16 cellular contexts compared by ENCODE assay signal in the genomic region with DNA sequence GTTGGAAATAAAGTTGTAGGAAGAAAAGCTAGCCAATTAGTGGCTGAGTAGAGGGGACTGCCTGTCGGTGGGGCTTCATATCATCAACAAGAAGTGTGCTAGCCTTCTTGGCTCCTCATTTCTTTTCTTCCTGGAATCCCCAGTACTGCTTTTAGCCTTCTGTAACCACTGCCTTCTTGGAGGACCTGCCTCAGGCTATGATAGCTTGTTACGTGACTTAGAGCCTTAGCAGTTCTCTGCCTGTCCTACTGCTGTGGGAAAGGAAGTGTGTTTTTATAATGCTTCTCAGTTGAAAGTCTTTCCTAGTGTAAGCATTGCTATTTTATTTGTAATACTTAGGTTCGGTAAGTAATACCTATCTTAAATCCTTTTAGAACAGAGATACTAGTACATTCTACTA.
DNase-seq lines count a peak whose midpoint lies in the region; ATAC-seq and TF ChIP-seq lines count a peak whose summit lies in the region.
"Had no signal": no experiment of that assay in that cellular context is flagged by ENCODE, and none has a peak within 500 bp of the region (broad histone marks: within the 10 kb centered on the region; RNA-seq: fewer than 3 reads in every experiment).

No MANE protein-coding gene starts in this region.

- WGBS in mesenchymal stem cell: 94% methylated on average over 2 of the region's 3 CpGs

- no peak overlapping the region for H3K4me3 ChIP-seq in SK-N-MC
- no peak overlapping the region for H3K4me3 ChIP-seq in epithelial cell of esophagus (ENCODE audit: low read length)
- no peak overlapping the region for H3K4me3 ChIP-seq in mesenchymal stem cell (ENCODE audit: insufficient read depth in 1 of 2, low read depth in 1 of 2, low read length in 2 of 2)
- H3K4me3 ChIP-seq: BLaER1, GM12878 had no signal

- no peak for TF ChIP-seq CTCF in epithelial cell of esophagus (IDR thresholded peaks at IDR 0.05; ENCODE audit: insufficient read depth, low read depth, low read length, missing control alignments)

- no peaks in the 10 kb centered on the region for H3K79me1 ChIP-seq in mesenchymal stem cell (replicated peaks; ENCODE audit: low read length, poor library complexity, severe bottlenecking)

- no peak overlapping the region for H2BK15ac ChIP-seq in mesenchymal stem cell (ENCODE audit: low read depth, poor library complexity, severe bottlenecking)

- no peaks in the 10 kb centered on the region for H3K27me3 ChIP-seq in mesenchymal stem cell (ENCODE audit: control insufficient read depth in 1 of 2, insufficient read depth in 1 of 2, low read length in 2 of 2)
- H3K27me3 ChIP-seq: BLaER1 had no signal

- no peak overlapping the region for H3K4me2 ChIP-seq in mesenchymal stem cell (ENCODE audit: low read length, poor library complexity, severe bottlenecking)
- H3K4me2 ChIP-seq: BLaER1 had no signal

- no peak overlapping the region for H3K18ac ChIP-seq in mesenchymal stem cell (ENCODE audit: low read depth in 1 of 2, low read length in 2 of 2)

- H4K8ac ChIP-seq in mesenchymal stem cell (ENCODE audit: low read length): no peak overlapping the region

- ATAC-seq in HG02973 (IDR thresholded peaks at IDR 0.05; ENCODE audit: unreplicated experiment): no peak
- no peak for ATAC-seq in GM18498 (IDR thresholded peaks at IDR 0.05; ENCODE audit: unreplicated experiment)
- ATAC-seq: GM12878 had no signal

- no peak overlapping the region for H2BK12ac ChIP-seq in mesenchymal stem cell (ENCODE audit: low read length in 2 of 2)

- DNase-seq in EH (ENCODE audit: low read depth) (peak; percentile 47), SK-N-MC (ENCODE audit: low read depth, low spot score) (peak; percentile 71), epithelial cell of esophagus (ENCODE audit: low read depth) (peak; percentile 60), mesenchymal stem cell (peak; percentile 23), putamen (ENCODE audit: low spot score) (no peak), head of caudate nucleus (no peak)
- DNase-seq: 8988T; AML-193; Caco-2; CD8-positive, alpha-beta memory T cell; GOT3; H9 had no signal

- no peak overlapping the region for H2BK5ac ChIP-seq in mesenchymal stem cell (ENCODE audit: low read depth, low read length, poor library complexity, severe bottlenecking)

- H3K9me3 ChIP-seq in SK-N-MC (ENCODE audit: low read depth, low read length) (no peaks in the 10 kb centered on the region), mesenchymal stem cell (ENCODE audit: control insufficient read depth, low read length) (no peaks in the 10 kb centered on the region)
- H3K9me3 ChIP-seq: BLaER1, Caco-2 had no signal

- no peak overlapping the region for H2AFZ ChIP-seq in mesenchymal stem cell (ENCODE audit: low read depth, low read length)

- H2AK5ac ChIP-seq in mesenchymal stem cell (ENCODE audit: low read length, severe bottlenecking): no peak overlapping the region

- no peaks in the 10 kb centered on the region for H3K4me1 ChIP-seq in mesenchymal stem cell (ENCODE audit: control insufficient read depth, insufficient read depth, low read depth, low read length)
- H3K4me1 ChIP-seq: BLaER1, Caco-2 had no signal

- no peak overlapping the region for H4K91ac ChIP-seq in mesenchymal stem cell (ENCODE audit: low read length)

- H3K36me3 ChIP-seq in SK-N-MC (ENCODE audit: insufficient read depth, low read length) (peaks cover 11% of the 10 kb centered on the region), mesenchymal stem cell (ENCODE audit: control insufficient read depth in 1 of 2, insufficient read depth in 2 of 2, low read depth in 1 of 2, low read length in 2 of 2) (peaks cover 3 to 26% of the 10 kb centered on the region in 2 experiments)

- H3K23ac ChIP-seq in mesenchymal stem cell (ENCODE audit: low read length in 2 of 2): no peak overlapping the region

- no peak overlapping the region for H3K27ac ChIP-seq in SK-N-MC
- no peak overlapping the region for H3K27ac ChIP-seq in mesenchymal stem cell (ENCODE audit: low read length, poor library complexity, severe bottlenecking)
- H3K27ac ChIP-seq: BLaER1 had no signal

- intact Hi-C loops in head of caudate nucleus (cut with DNase I): no loop called here

- no peak overlapping the region for H2BK120ac ChIP-seq in mesenchymal stem cell (ENCODE audit: low read depth, low read length)

- H3K4ac ChIP-seq in mesenchymal stem cell (ENCODE audit: low read depth in 1 of 2, low read length in 2 of 2): no peak overlapping the region

- H3K9ac ChIP-seq in SK-N-MC (ENCODE audit: insufficient read length): no peak overlapping the region
- H3K9ac ChIP-seq in mesenchymal stem cell (ENCODE audit: low read length): no peak overlapping the region
- H3K9ac ChIP-seq: BLaER1 had no signal

- no peak overlapping the region for H3K14ac ChIP-seq in mesenchymal stem cell (ENCODE audit: low read length in 2 of 2)

Comparison
In these comparisons a context has a peak if more than half of its experiments do, and no peak if none do; other contexts are left out.
1. DNase-seq: peak in EH (single experiment), SK-N-MC (single experiment), epithelial cell of esophagus (single experiment) and mesenchymal stem cell (single experiment); none in putamen (single experiment) and head of caudate nucleus (0 of 42).